In the genomic region with DNA sequence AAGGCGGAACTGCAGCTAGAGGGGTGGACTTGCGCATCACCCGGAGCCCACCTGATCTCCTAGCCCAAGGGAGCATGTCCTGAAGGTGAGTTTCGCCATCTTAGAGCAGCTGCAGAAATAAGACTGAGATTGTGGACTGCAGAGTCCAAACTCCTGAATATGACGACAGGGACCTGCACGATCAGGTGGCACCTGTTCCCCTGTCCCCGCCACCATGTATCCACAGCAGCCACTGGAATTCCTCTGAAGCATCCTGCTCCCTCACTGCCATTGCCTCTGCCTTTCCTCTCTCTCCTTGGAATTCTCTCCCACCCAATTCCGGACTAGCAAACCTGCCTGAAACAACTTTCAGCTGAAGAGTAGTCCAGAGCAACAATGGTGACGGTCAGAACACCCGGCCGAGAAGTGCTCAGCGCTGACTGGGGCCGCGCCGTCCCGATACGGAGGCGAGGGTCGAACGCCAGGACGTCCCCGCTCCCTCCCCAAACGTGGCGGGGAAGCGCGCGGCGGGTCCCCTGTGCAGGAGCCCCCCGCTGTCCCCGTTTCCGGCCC, we compare ENCODE assay signal across 8 cellular contexts. TPM values are rescaled to one million over a fixed set of nuclear protein-coding genes. Genes with fewer than 3 reads are reported as not detected.
DNase-seq lines count a peak whose midpoint lies in the region; ATAC-seq, FAIRE-seq and TF ChIP-seq lines count a peak whose summit lies in the region.

No MANE protein-coding gene starts in this region.

- TF ChIP-seq CTCF in CD14-positive monocyte (IDR thresholded peaks at IDR 0.05) (no peak), ascending aorta (IDR thresholded peaks at IDR 0.05) (no peak), lower lobe of right lung (IDR thresholded peaks at IDR 0.05) (no peak)

- H3K4me1 ChIP-seq in ascending aorta (peaks cover 0 to 19% of the 10 kb centered on the region in 2 donors), lower lobe of right lung (peaks cover 45% of the 10 kb centered on the region)

- H3K4me1 Mint-ChIP-seq in CD14-positive monocyte = peaks cover 39% of the 10 kb centered on the region

- H3K27me3 Mint-ChIP-seq in CD14-positive monocyte (ENCODE audit: low read depth in 3 of 3) = peaks cover 12 to 23% (median 21%) of the 10 kb centered on the region in 3 donors

- H3K27me3 ChIP-seq in ascending aorta = no peaks in the 10 kb centered on the region
- H3K27me3 ChIP-seq in lower lobe of right lung (ENCODE audit: low read depth) = no peaks in the 10 kb centered on the region

- peaks cover 7 to 15% (median 12%) of the 10 kb centered on the region in 7 donors for H3K9me3 Mint-ChIP-seq in CD14-positive monocyte

- H3K27ac ChIP-seq in ascending aorta (peak overlapping the region; percentile 54 to 58), lower lobe of right lung (peak overlapping the region; percentile 97)

- H3K27ac Mint-ChIP-seq in CD14-positive monocyte = peak overlapping the region in 1 of 7 donors; percentile 36

- DNase-seq in CD14-positive monocyte (ENCODE audit: low spot score) (no peak), ascending aorta (ENCODE audit: low spot score in 2 of 2) (no peak), lower lobe of right lung (no peak), NCI-H1105 treated with DMSO at 0.1 percent for 48 hours (lab: John Stamatoyannopoulos, UW) (no peak), urothelium cell line (ENCODE audit: low spot score) (no peak)

- H3K36me3 Mint-ChIP-seq in CD14-positive monocyte = peaks cover 8 to 19% of the 10 kb centered on the region in 2 donors

- no peaks in the 10 kb centered on the region for H3K9me3 ChIP-seq in ascending aorta
- H3K9me3 ChIP-seq in lower lobe of right lung = no peaks in the 10 kb centered on the region

- FAIRE-seq in urothelium cell line (lab: Jason Lieb, UNC) = no peak

- intact Hi-C loops in CD14-positive monocyte (cut with micrococcal nuclease) (loop anchor here (5.0 kb wide), 3 partner anchors 246 to 604 kb away; partner anchors contain the start of genes PSMB1 (in 2 of the 2), TBP (in 2 of the 2), C6orf120 (in 1 of the 2) and WDR27 (in 1 of the 2)), ascending aorta (cut with DNase I) (loop anchor here (1.0 kb wide), 1 partner anchor 247 kb away; the partner anchor contains the start of gene PSMB1), lower lobe of right lung (cut with DNase I) (no loop called here)

- H3K4me3 Mint-ChIP-seq in CD14-positive monocyte = peak overlapping the region; percentile 83 to 89

- H3K36me3 ChIP-seq in ascending aorta = no peaks in the 10 kb centered on the region
- H3K36me3 ChIP-seq in lower lobe of right lung = no peaks in the 10 kb centered on the region

- H3K4me3 ChIP-seq in ascending aorta (peak overlapping the region; percentile 87 to 90), lower lobe of right lung (peak overlapping the region; percentile 92)

- ATAC-seq in HG03066 (IDR thresholded peaks at IDR 0.05; ENCODE audit: low read depth, unreplicated experiment) (peak; percentile 4), lower lobe of right lung (peak in 1 of 2 donors; percentile 39), HG03378 (IDR thresholded peaks at IDR 0.05; ENCODE audit: unreplicated experiment) (no peak), GM21367 (IDR thresholded peaks at IDR 0.05; ENCODE audit: unreplicated experiment) (no peak)

RNA-seq across cellular contexts. Expression of gene FAM120B, which starts 0.7 kb away (rescaled TPM):
- polyA plus RNA-seq in CD14-positive monocyte = 10 to 100 TPM; 11.2 to 20.2 TPM
- total RNA-seq in ascending aorta = 9.9 TPM
- 29.0 TPM for total RNA-seq in lower lobe of right lung

RNA-seq across cellular contexts. Expression of gene DLL1, which starts 15.0 kb away (rescaled TPM):
- polyA plus RNA-seq in CD14-positive monocyte = not detected
- total RNA-seq in ascending aorta = 16.5 TPM
- total RNA-seq in lower lobe of right lung = 12.9 TPM
